In genomic region chr12:6326316-6326959, GRCh38 we compare ENCODE assay signal across 8 cellular contexts. TPM values are rescaled to one million over a fixed set of nuclear protein-coding genes. Genes with fewer than 3 reads are reported as not detected.
A peak's percentile ranks its signal among the peaks of the same experiment; 100 is the strongest.
DNase-seq lines count a peak whose midpoint lies in the region; ATAC-seq and TF ChIP-seq lines count a peak whose summit lies in the region.

No MANE protein-coding gene starts in this region.

- H3K36me3 ChIP-seq in liver (ENCODE audit: control insufficient read depth in 4 of 4, insufficient read depth in 3 of 4, low read depth in 1 of 4, low read length in 3 of 4) = peaks cover 23 to 37% (median 32%) of the 10 kb centered on the region in 4 donors

- H3K9me3 ChIP-seq in liver (ENCODE audit: control insufficient read depth in 4 of 4, low read length in 3 of 4) = no peaks in the 10 kb centered on the region

- peaks cover 6 to 55% (median 24%) of the 10 kb centered on the region in 4 donors for H3K4me1 ChIP-seq in liver (ENCODE audit: control insufficient read depth in 4 of 4, insufficient read depth in 4 of 4, low read length in 3 of 4)

- TF ChIP-seq CTCF in cardiac fibroblast (IDR thresholded peaks at IDR 0.05; ENCODE audit: low read depth, low read length) (peak; percentile 51), liver (IDR thresholded peaks at IDR 0.05; ENCODE audit: low read depth, low read length, missing input control) (peak; percentile 47)

- H3K9ac ChIP-seq in liver (ENCODE audit: low read depth in 1 of 2, low read length in 2 of 2) = no peak overlapping the region

- DNase-seq in EH (ENCODE audit: low read depth) (peak; percentile 63), NCI-H128 (lab: John Stamatoyannopoulos, UW; ENCODE audit: unreplicated experiment) (peak; percentile 28), cardiac fibroblast (ENCODE audit: low read depth in 2 of 2) (peak; percentile 76 to 77)
- DNase-seq in stimulated activated naive CD4-positive, alpha-beta T cell (lab: John Stamatoyannopoulos, UW) = no peak

- WGBS in liver = 54% methylated on average over 16 of the region's 16 CpGs

- H3K4me3 ChIP-seq in cardiac fibroblast (replicated peaks in 1 of 2; ENCODE audit: low read depth in 2 of 2, low read length in 2 of 2) (no peak overlapping the region), liver (ENCODE audit: low read depth in 1 of 3, low read length in 3 of 3) (no peak overlapping the region)

- TF ChIP-seq RAD21 in liver (IDR thresholded peaks at IDR 0.05) = peak; percentile 80 to 88

- no peaks in the 10 kb centered on the region for H3K27me3 ChIP-seq in liver (ENCODE audit: control insufficient read depth in 4 of 4, insufficient read depth in 4 of 4, low read length in 3 of 4)

- ATAC-seq in HG02973 (IDR thresholded peaks at IDR 0.05; ENCODE audit: unreplicated experiment) (no peak), GM19351 (IDR thresholded peaks at IDR 0.05; ENCODE audit: unreplicated experiment) (no peak), HG02678 (IDR thresholded peaks at IDR 0.05; ENCODE audit: unreplicated experiment) (no peak)

- H3K27ac ChIP-seq in liver (ENCODE audit: low read depth in 1 of 2, low read length in 2 of 2) = peak overlapping the region; percentile 10 to 14

TF ChIP-seq in liver, 16 proteins besides CTCF, POLR2A, EP300 and RAD21:
- TF ChIP-seq HNF4G (IDR thresholded peaks at IDR 0.05) (no peak), RXRA (IDR thresholded peaks at IDR 0.05) (peak in 1 of 2 donors; percentile 20), MAX (IDR thresholded peaks at IDR 0.05) (no peak), FOXA1 (IDR thresholded peaks at IDR 0.05) (no peak)
TF ChIP-seq in liver: peak in this region for 1.

RNA-seq across cellular contexts. Expression of gene TNFRSF1A, which starts 15.4 kb away (rescaled TPM):
- 100 to 1,000 TPM in 1 of 2 donors, 10 to 100 TPM in 1; 36.9 to 144 TPM for total RNA-seq in liver
- polyA plus RNA-seq in liver = 100 to 1,000 TPM in 1 of 2 donors, 10 to 100 TPM in 1; 56.0 to 121 TPM

RNA-seq across cellular contexts. Expression of gene PLEKHG6, which starts 16.0 kb away (rescaled TPM):
- 1 to 10 TPM; 2.2 to 6.3 TPM for total RNA-seq in liver
- 1 to 10 TPM; 2.4 to 2.7 TPM for polyA plus RNA-seq in liver

RNA-seq across cellular contexts. Expression of gene SCNN1A, which starts 48.9 kb away (rescaled TPM):
- total RNA-seq in liver = 1 to 10 TPM in 1 of 2 donors, under 1 TPM in 1; 0.47 to 7.7 TPM
- 1 to 10 TPM; 2.2 to 3.5 TPM for polyA plus RNA-seq in liver

RNA-seq across cellular contexts. Expression of gene LTBR, which starts 57.5 kb away (rescaled TPM):
- 10 to 100 TPM; 15.8 to 93.9 TPM for total RNA-seq in liver
- polyA plus RNA-seq in liver = 100 to 1,000 TPM in 1 of 2 donors, 10 to 100 TPM in 1; 84.1 to 138 TPM

Comparison
In these comparisons a context has a peak if more than half of its experiments do, and no peak if none do; other contexts are left out.
1. DNase-seq: peak in EH (single experiment), NCI-H128 (single experiment) and cardiac fibroblast (2 of 2); none in stimulated activated naive CD4-positive, alpha-beta T cell (0 of 6).